28 cellular contexts compared by ENCODE assay signal in the genomic region with DNA sequence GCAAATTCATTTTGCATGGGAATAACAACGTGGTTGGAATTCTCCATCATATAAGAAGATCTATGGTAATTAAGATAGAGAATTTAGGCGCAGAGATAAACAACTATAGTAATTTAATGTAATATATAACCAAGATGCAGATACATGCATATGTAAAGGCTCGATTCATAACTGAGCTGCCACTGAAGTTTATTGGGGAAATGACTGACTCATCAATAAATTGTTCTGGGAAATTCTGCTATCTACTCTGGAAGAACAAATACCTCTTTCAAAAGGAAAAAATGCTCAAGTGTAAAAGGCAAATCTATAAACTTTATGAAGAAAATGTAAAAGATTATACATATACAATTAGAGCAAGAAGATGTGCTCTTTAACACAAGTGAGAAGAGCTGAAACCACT.
"Had no signal": no experiment of that assay in that cellular context is flagged by ENCODE, and none has a peak within 500 bp of the region (broad histone marks: within the 10 kb centered on the region; RNA-seq: fewer than 3 reads in every experiment).

No MANE protein-coding gene starts in this region.

- H3K27me3 ChIP-seq: neural progenitor cell, ovary, spleen, suprapubic skin, testis, tibial artery, transverse colon, upper lobe of right lung, uterus had no signal

- ATAC-seq: natural killer cell; psoas muscle; right cardiac atrium; sciatic nerve; stimulated activated memory B cell treated with anti-CD40 and anti-IgM and Interleukin-4, amounts not matched to agents 10 μg/mL and 1 μg/mL and 100 μg/mL, for 72 hours; stimulated activated naive CD8-positive, alpha-beta T cell treated with anti-CD3 and anti-CD28 coated beads, Interleukin-15, amount 100 ng/mL, for 72 hours; stimulated activated naive CD8-positive, alpha-beta T cell treated with anti-CD3 and anti-CD28 coated beads, Interleukin-15, Interleukin-2, amounts not matched to agents 100 U/mL and 50 U/mL, for 24 hours; upper lobe of right lung had no signal

- H3K4me3 ChIP-seq: neural progenitor cell, ovary, psoas muscle, skin epidermis, smooth muscle cell, spleen, suprapubic skin, testis, tibial artery, transverse colon, upper lobe of right lung, uterus had no signal

- H3K4me2 ChIP-seq: neural progenitor cell, smooth muscle cell had no signal

- DNase-seq: natural killer cell; occipital lobe; ovary; posterior cingulate gyrus; psoas muscle; right cardiac atrium; spleen; stimulated activated CD4-positive, alpha-beta T cell treated with anti-CD3 and anti-CD28 coated beads, Interleukin-12 subunit alpha, Interleukin-12 subunit beta, amount 100 ng/mL, for 4 hours; stimulated activated CD4-positive, alpha-beta T cell treated with anti-CD3 and anti-CD28 coated beads, Interleukin-1b, Interleukin-23, amount 100 ng/mL, for 48 hours; stimulated activated CD4-positive, alpha-beta T cell treated with anti-CD3 and anti-CD28 coated beads, Interleukin-4, amount 100 ng/mL, for 1 hour; stimulated activated CD4-positive, alpha-beta T cell treated with anti-CD3 and anti-CD28 coated beads, Interleukin-4, amount 100 ng/mL, for 4 hours; stimulated activated CD8-positive, alpha-beta memory T cell treated with anti-CD3 and anti-CD28 coated beads, Interleukin-4, amount 100 ng/mL, for 48 hours; stimulated activated naive CD4-positive, alpha-beta T cell; stimulated activated naive CD8-positive, alpha-beta T cell treated with anti-CD3 and anti-CD28 coated beads, Interleukin-15, amount 100 ng/mL, for 72 hours; stimulated activated naive CD8-positive, alpha-beta T cell treated with anti-CD3 and anti-CD28 coated beads, Interleukin-15, Interleukin-2, amounts not matched to agents 100 U/mL and 50 U/mL, for 24 hours; substantia nigra; testis; tibial artery; transverse colon; upper lobe of right lung; uterus had no signal

- H2AFZ ChIP-seq: neural progenitor cell, parathyroid adenoma had no signal

- H3K79me2 ChIP-seq: parathyroid adenoma had no signal

- H3K27ac ChIP-seq: neural progenitor cell, ovary, parathyroid adenoma, psoas muscle, skin epidermis, spleen, suprapubic skin, testis, tibial artery, transverse colon, upper lobe of right lung, uterus had no signal

- H3K9ac ChIP-seq: neural progenitor cell, parathyroid adenoma had no signal

- H3K4me1 ChIP-seq: neural progenitor cell, parathyroid adenoma, psoas muscle, spleen, suprapubic skin, testis, tibial artery, transverse colon, upper lobe of right lung, uterus had no signal

- H3K36me3 ChIP-seq: neural progenitor cell, ovary, spleen, suprapubic skin, tibial artery, transverse colon, upper lobe of right lung, uterus had no signal

- H3K9me3 ChIP-seq: ovary, psoas muscle, suprapubic skin, testis, tibial artery, transverse colon, upper lobe of right lung, uterus had no signal
